Comparison of ENCODE assay signal across 11 cellular contexts in the genomic region with DNA sequence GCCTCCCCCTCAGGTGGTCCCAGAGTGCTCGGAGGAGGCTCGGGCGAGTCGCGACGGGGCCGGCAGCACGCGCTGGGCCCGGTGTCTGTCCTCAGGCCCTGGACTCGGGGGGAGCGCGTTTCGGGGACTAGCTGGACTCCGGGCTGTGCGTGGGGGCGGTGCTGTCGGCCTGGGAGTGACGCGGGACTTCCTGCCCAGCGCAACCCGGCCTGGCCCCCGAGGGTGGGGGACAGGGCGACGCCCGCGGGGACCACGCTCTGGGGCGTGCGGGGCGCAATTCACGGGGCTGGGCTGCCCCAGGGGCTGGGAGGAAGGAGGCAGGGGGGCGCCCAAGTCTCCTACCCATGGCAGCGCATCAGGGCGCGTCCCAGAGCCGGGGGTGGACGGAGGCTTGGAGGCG. TPM values are rescaled to one million over a fixed set of nuclear protein-coding genes. Genes with fewer than 3 reads are reported as not detected.
A peak's percentile ranks its signal among the peaks of the same experiment; 100 is the strongest.
DNase-seq lines count a peak whose midpoint lies in the region; ATAC-seq, FAIRE-seq and TF ChIP-seq lines count a peak whose summit lies in the region.
"Had no signal": no experiment of that assay in that cellular context is flagged by ENCODE, and none has a peak within 500 bp of the region (broad histone marks: within the 10 kb centered on the region; RNA-seq: fewer than 3 reads in every experiment).

No MANE protein-coding gene starts in this region.

- TF ChIP-seq POLR2A in A549 (IDR thresholded peaks at IDR 0.05; ENCODE audit: low read length) = no peak

- peaks cover 13% of the 10 kb centered on the region for H3K27me3 Mint-ChIP-seq in memory B cell

- ATAC-seq in A549 (no peak), memory B cell (ENCODE audit: low read depth) (no peak)

- no peak for FAIRE-seq in A549 (lab: Jason Lieb, UNC)

- CTCF ChIA-PET in A549 (lab: Yijun Ruan, JAX) = interaction anchor here (0.5 kb wide), 1 partner anchor 216 kb away, joined by 3 read pairs; no protein-coding TSS in a partner anchor

- H3K4me2 ChIP-seq in A549 = peak overlapping the region; percentile 75; the same call in 2 of the 3 replicates

- peak overlapping the region; percentile 80 for H3K4me3 Mint-ChIP-seq in memory B cell

- H3K36me3 ChIP-seq in H7 (replicated peaks; ENCODE audit: control insufficient read depth, insufficient read depth, low read length) = no peaks in the 10 kb centered on the region
- H3K36me3 ChIP-seq in effector memory CD4-positive, alpha-beta T cell (ENCODE audit: control insufficient read depth, insufficient read depth, low read length) = no peaks in the 10 kb centered on the region

- no peak for TF ChIP-seq CTCF in A549 (IDR thresholded peaks at IDR 0.05)

- no peak for TF ChIP-seq RAD21 in A549 (conservative IDR thresholded peaks at IDR 0.05 in 1 of 2, IDR thresholded peaks at IDR 0.05 in 1 of 2)

- POLR2A ChIA-PET in A549 (lab: Yijun Ruan, JAX) = no interaction called here

- H3K4me3 ChIP-seq in A549 (no peak overlapping the region), H7 (ENCODE audit: insufficient read depth, low read depth, low read length) (peak overlapping the region; percentile 62)
- peak overlapping the region; percentile 55 for H3K4me3 ChIP-seq in effector memory CD4-positive, alpha-beta T cell (ENCODE audit: insufficient read depth, low read depth, low read length, poor library complexity, severe bottlenecking)

- no peaks in the 10 kb centered on the region for H3K9me3 Mint-ChIP-seq in memory B cell

- H3K27ac Mint-ChIP-seq in memory B cell = no peak overlapping the region

- DNase-seq in A549 (ENCODE audit: low read depth in 1 of 2, low spot score in 1 of 2) = no peak
- DNase-seq in H7 = no peak
- no peak for DNase-seq in effector memory CD4-positive, alpha-beta T cell
- no peak for DNase-seq in memory B cell (ENCODE audit: low spot score in 2 of 2)
- DNase-seq in NCI-H146 (lab: John Stamatoyannopoulos, UW) = no peak
- no peak for DNase-seq in DMS 273 (lab: John Stamatoyannopoulos, UW; ENCODE audit: unreplicated experiment)
- no peak for DNase-seq in AG08396 (ENCODE audit: low spot score)
- no peak for DNase-seq in GDM1 (lab: John Stamatoyannopoulos, UW)
- DNase-seq: NCI-H2081 treated with DMSO at 0.1 percent for 48 hours had no signal

- no peak for TF ChIP-seq EP300 in A549 (IDR thresholded peaks at IDR 0.05)

- 35% methylated on average over 7 of the region's 39 CpGs for WGBS in A549 (ENCODE audit: missing lambda C conversion rate)

- H3K27me3 ChIP-seq in H7 (ENCODE audit: control insufficient read depth, insufficient read depth, low read length) = peaks cover 48% of the 10 kb centered on the region
- peaks cover 63% of the 10 kb centered on the region for H3K27me3 ChIP-seq in effector memory CD4-positive, alpha-beta T cell (replicated peaks; ENCODE audit: control insufficient read depth, insufficient read depth, low read length, poor library complexity, severe bottlenecking)

- no peaks in the 10 kb centered on the region for H3K36me3 Mint-ChIP-seq in memory B cell

- no peaks in the 10 kb centered on the region for H3K9me3 ChIP-seq in A549
- H3K9me3 ChIP-seq in effector memory CD4-positive, alpha-beta T cell (ENCODE audit: control insufficient read depth, low read length) = no peaks in the 10 kb centered on the region

- no peak overlapping the region for H3K27ac ChIP-seq in A549
- no peak overlapping the region for H3K27ac ChIP-seq in effector memory CD4-positive, alpha-beta T cell (ENCODE audit: insufficient read depth, low read length, poor library complexity, severe bottlenecking)

- peaks cover 19% of the 10 kb centered on the region for H3K4me1 ChIP-seq in A549
- H3K4me1 ChIP-seq in effector memory CD4-positive, alpha-beta T cell (ENCODE audit: control insufficient read depth, insufficient read depth, low read length, poor library complexity, severe bottlenecking) = peaks cover 33% of the 10 kb centered on the region

- peaks cover 10% of the 10 kb centered on the region for H3K4me1 Mint-ChIP-seq in memory B cell

TF ChIP-seq in A549, 52 proteins besides CTCF, POLR2A, EP300 and RAD21:
- no peak for TF ChIP-seq EHF (CRISPR knock-in tag; IDR thresholded peaks at IDR 0.05)
- TF ChIP-seq HDAC2 (IDR thresholded peaks at IDR 0.05) = no peak
- no peak for TF ChIP-seq NR3C1 (IDR thresholded peaks at IDR 0.05)
- no peak for TF ChIP-seq TFCP2L1 (CRISPR knock-in tag; IDR thresholded peaks at IDR 0.05)
- no peak for TF ChIP-seq GATA3 (IDR thresholded peaks at IDR 0.05; ENCODE audit: borderline replicate concordance)

RNA-seq across cellular contexts. Expression of a gene that starts 2.4 kb away (rescaled TPM):
- polyA plus RNA-seq in A549 (2011; rRNA removed) (not detected in 2 replicates), A549 (2017; fragmentation: RNase III; extraction: RNeasy Plus Mini Kit Qiagen cat#74134 plus additional on column Dnase treatment) (not detected in 3 replicates)
- not detected in 2 replicates for polyA plus RNA-seq in A549 (2012; cell fraction: cytosol; rRNA removed)
- polyA plus RNA-seq in A549 (2012; cell fraction: nucleus; rRNA removed) = not detected in 2 replicates
- polyA minus RNA-seq in A549 (2011; rRNA and poly(A)+ RNA removed) = not detected in 2 replicates
- 25.0 and 29.2 TPM in 2 replicates for total RNA-seq in H7 (2014; rRNA removed; shearing (Covaris generic))
- total RNA-seq: T-helper 2 cell treated with Interferon-gamma antibody and Interleukin-4, amounts not matched to agents 100 ng/mL and 5 ng/mL, for 36 hours had no signal

RNA-seq across cellular contexts. Expression of a gene that starts 5.2 kb away (rescaled TPM):
- polyA plus RNA-seq in A549 (2011; rRNA removed) (not detected in 2 replicates), A549 (2017; fragmentation: RNase III; extraction: RNeasy Plus Mini Kit Qiagen cat#74134 plus additional on column Dnase treatment) (not detected in 3 replicates)
- polyA plus RNA-seq in A549 (2012; cell fraction: cytosol; rRNA removed) = not detected in 2 replicates
- polyA plus RNA-seq in A549 (2012; cell fraction: nucleus; rRNA removed) = not detected in 2 replicates
- polyA minus RNA-seq in A549 (2011; rRNA and poly(A)+ RNA removed) = not detected in 2 replicates
- 8.8 and 13.4 TPM in 2 replicates for total RNA-seq in H7 (2014; rRNA removed; shearing (Covaris generic))
- total RNA-seq: mucosa of gallbladder; T-helper 2 cell treated with Interferon-gamma antibody and Interleukin-4, amounts not matched to agents 100 ng/mL and 5 ng/mL, for 36 hours had no signal

RNA-seq across cellular contexts. Expression of a gene that starts 41.4 kb away (rescaled TPM):
- polyA plus RNA-seq in A549 (2011; rRNA removed) (1.4 TPM in 2 replicates), A549 (2017; fragmentation: RNase III; extraction: RNeasy Plus Mini Kit Qiagen cat#74134 plus additional on column Dnase treatment) (4.1 to 5.2 TPM (median 4.4 TPM) in 3 replicates)
- polyA plus RNA-seq in A549 (2012; cell fraction: cytosol; rRNA removed) = 2.2 and 4.0 TPM in 2 replicates
- 39.8 and 45.3 TPM in 2 replicates for polyA plus RNA-seq in A549 (2012; cell fraction: nucleus; rRNA removed)
- polyA minus RNA-seq in A549 (2011; rRNA and poly(A)+ RNA removed) = 0.66 and 1.2 TPM in 2 replicates
- 1.3 and 1.9 TPM in 2 replicates for total RNA-seq in H7 (2014; rRNA removed; shearing (Covaris generic))
